1 cellular context compared by ENCODE assay signal in genomic region chr7:157368955-157369354, GRCh38.
A peak's percentile ranks its signal among the peaks of the same experiment; 100 is the strongest.
TF ChIP-seq lines count a peak whose summit lies in the region.

No MANE protein-coding gene starts in this region.

TF ChIP-seq in GM12878, 131 proteins besides CTCF, POLR2A, EP300 and RAD21:
- TF ChIP-seq CHD2 (IDR thresholded peaks at IDR 0.05; ENCODE audit: borderline replicate concordance, low read depth, low read length), result no peak
- TF ChIP-seq POLR2AphosphoS5 (IDR thresholded peaks at IDR 0.05; ENCODE audit: low read length), result peak; percentile 34; the same call in 1 of the 2 replicates
